ENCODE assay signal across 12 cellular contexts in genomic region chr11:128685383-128686044, GRCh38. TPM values are rescaled to one million over a fixed set of nuclear protein-coding genes. Genes with fewer than 3 reads are reported as not detected.
DNase-seq lines count a peak whose midpoint lies in the region; ATAC-seq and TF ChIP-seq lines count a peak whose summit lies in the region.
"Had no signal": no experiment of that assay in that cellular context is flagged by ENCODE, and none has a peak within 500 bp of the region (broad histone marks: within the 10 kb centered on the region; RNA-seq: fewer than 3 reads in every experiment).

No MANE protein-coding gene starts in this region.

- DNase-seq in activated CD4-positive, alpha-beta T cell treated with anti-CD3 and anti-CD28 coated beads, Interleukin-2, amount 10 ng/mL, durations not matched to agents 24 days and 14 days: no peak
- no peak for DNase-seq in activated CD4-positive, alpha-beta T cell treated with anti-CD3 and anti-CD28 coated beads for 48 hours
- no peak for DNase-seq in GM13976 (ENCODE audit: low spot score)
- DNase-seq in activated CD8-positive, alpha-beta memory T cell treated with anti-CD3 and anti-CD28 coated beads, Interleukin-2, amount 10 ng/mL, durations not matched to agents 7 days and 5 days: no peak
- DNase-seq: activated CD8-positive, alpha-beta memory T cell treated with anti-CD3 and anti-CD28 coated beads, Interleukin-2, amount 50 U/mL, for 4 hours; ovary; SJCRH30 had no signal

- peak overlapping the region; percentile 77 for H3K4me3 Mint-ChIP-seq in activated CD4-positive, alpha-beta T cell treated with anti-CD3 and anti-CD28 coated beads, Interleukin-2, amount 10 ng/mL, durations not matched to agents 24 days and 14 days
- H3K4me3 Mint-ChIP-seq in activated T-helper 17 cell treated with anti-CD3 and anti-CD28 coated beads, Interleukin-2, amount 50 U/mL, for 72 hours: peak overlapping the region; percentile 75
- H3K4me3 Mint-ChIP-seq in stimulated activated memory B cell treated with anti-CD40 and anti-IgM and Interleukin-4, amounts not matched to agents 10 μg/mL and 1 μg/mL and 100 μg/mL, for 72 hours: peak overlapping the region; percentile 69
- H3K4me3 Mint-ChIP-seq in activated CD8-positive, alpha-beta memory T cell treated with anti-CD3 and anti-CD28 coated beads, Interleukin-2, amount 10 ng/mL, durations not matched to agents 7 days and 5 days: no peak overlapping the region

- peaks cover 46% of the 10 kb centered on the region for H3K4me1 Mint-ChIP-seq in activated CD4-positive, alpha-beta T cell treated with anti-CD3 and anti-CD28 coated beads, Interleukin-2, amount 10 ng/mL, durations not matched to agents 24 days and 14 days
- peaks cover 30% of the 10 kb centered on the region for H3K4me1 Mint-ChIP-seq in activated T-helper 17 cell treated with anti-CD3 and anti-CD28 coated beads, Interleukin-2, amount 50 U/mL, for 72 hours
- H3K4me1 Mint-ChIP-seq in stimulated activated memory B cell treated with anti-CD40 and anti-IgM and Interleukin-4, amounts not matched to agents 10 μg/mL and 1 μg/mL and 100 μg/mL, for 72 hours: peaks cover 33% of the 10 kb centered on the region
- peaks cover 37% of the 10 kb centered on the region for H3K4me1 Mint-ChIP-seq in activated CD8-positive, alpha-beta memory T cell treated with anti-CD3 and anti-CD28 coated beads, Interleukin-2, amount 10 ng/mL, durations not matched to agents 7 days and 5 days

- H3K4me1 ChIP-seq in iPS-18a (ENCODE audit: control insufficient read depth, low read depth, low read length): peaks cover 22% of the 10 kb centered on the region
- H3K4me1 ChIP-seq: SJCRH30 had no signal

- H3K27me3 ChIP-seq in iPS-18a (ENCODE audit: control insufficient read depth, insufficient read depth, low read length): peaks cover 100% of the 10 kb centered on the region
- H3K27me3 ChIP-seq: ovary, SJCRH30 had no signal

- in situ Hi-C loops in GM13976 (cut with MboI; ENCODE audit: low sequenced_read_pairs, unreplicated experiment): no loop called here

- no peak for TF ChIP-seq CTCF in GM13976 (IDR thresholded peaks at IDR 0.05; ENCODE audit: borderline replicate concordance, control extremely low read depth, extremely low read depth, insufficient read depth, missing control alignments)

- H3K4me3 ChIP-seq in iPS-18a (ENCODE audit: low read length): peak overlapping the region; percentile 51
- H3K4me3 ChIP-seq: ovary, SJCRH30 had no signal

- CTCF ChIA-PET in activated CD8-positive, alpha-beta memory T cell treated with anti-CD3 and anti-CD28 coated beads, Interleukin-2, amount 10 ng/mL, durations not matched to agents 7 days and 5 days (lab: Charles Lee): interaction anchor here (0.6 to 3.7 kb wide), 6 partner anchors 19 to 527 kb away, joined by 3 to 14 read pairs (median 3); no protein-coding TSS in a partner anchor

- ATAC-seq in activated T-helper 17 cell treated with anti-CD3 and anti-CD28 coated beads, Interleukin-2, amount 50 U/mL, for 72 hours (replicated peaks): no peak
- no peak for ATAC-seq in stimulated activated memory B cell treated with anti-CD40 and anti-IgM and Interleukin-4, amounts not matched to agents 10 μg/mL and 1 μg/mL and 100 μg/mL, for 72 hours
- ATAC-seq in HG03045 (IDR thresholded peaks at IDR 0.05; ENCODE audit: unreplicated experiment): no peak
- no peak for ATAC-seq in activated CD8-positive, alpha-beta memory T cell treated with anti-CD3 and anti-CD28 coated beads, Interleukin-2, amount 10 ng/mL, durations not matched to agents 7 days and 5 days

- H3K36me3 ChIP-seq in iPS-18a (ENCODE audit: control insufficient read depth, low read depth, low read length): no peaks in the 10 kb centered on the region
- H3K36me3 ChIP-seq: ovary, SJCRH30 had no signal

- intact Hi-C loops in activated CD4-positive, alpha-beta T cell treated with anti-CD3 and anti-CD28 coated beads, Interleukin-2, amount 10 ng/mL, durations not matched to agents 24 days and 14 days (cut with micrococcal nuclease): no loop called here

- H3K27ac Mint-ChIP-seq in activated CD4-positive, alpha-beta T cell treated with anti-CD3 and anti-CD28 coated beads, Interleukin-2, amount 10 ng/mL, durations not matched to agents 24 days and 14 days: no peak overlapping the region
- H3K27ac Mint-ChIP-seq in activated T-helper 17 cell treated with anti-CD3 and anti-CD28 coated beads, Interleukin-2, amount 50 U/mL, for 72 hours: no peak overlapping the region
- H3K27ac Mint-ChIP-seq in stimulated activated memory B cell treated with anti-CD40 and anti-IgM and Interleukin-4, amounts not matched to agents 10 μg/mL and 1 μg/mL and 100 μg/mL, for 72 hours: peak overlapping the region; percentile 70
- no peak overlapping the region for H3K27ac Mint-ChIP-seq in activated CD8-positive, alpha-beta memory T cell treated with anti-CD3 and anti-CD28 coated beads, Interleukin-2, amount 10 ng/mL, durations not matched to agents 7 days and 5 days

- no peak overlapping the region for H3K27ac ChIP-seq in iPS-18a (ENCODE audit: low read length)
- H3K27ac ChIP-seq: KMS-11, ovary, SJCRH30 had no signal

- no peak overlapping the region for H3K9ac ChIP-seq in iPS-18a (ENCODE audit: low read length)
- H3K9ac ChIP-seq: KMS-11 had no signal

- H3K9me3 Mint-ChIP-seq in activated CD4-positive, alpha-beta T cell treated with anti-CD3 and anti-CD28 coated beads, Interleukin-2, amount 10 ng/mL, durations not matched to agents 24 days and 14 days: no peaks in the 10 kb centered on the region
- no peaks in the 10 kb centered on the region for H3K9me3 Mint-ChIP-seq in activated T-helper 17 cell treated with anti-CD3 and anti-CD28 coated beads, Interleukin-2, amount 50 U/mL, for 72 hours
- H3K9me3 Mint-ChIP-seq in stimulated activated memory B cell treated with anti-CD40 and anti-IgM and Interleukin-4, amounts not matched to agents 10 μg/mL and 1 μg/mL and 100 μg/mL, for 72 hours: no peaks in the 10 kb centered on the region
- no peaks in the 10 kb centered on the region for H3K9me3 Mint-ChIP-seq in activated CD8-positive, alpha-beta memory T cell treated with anti-CD3 and anti-CD28 coated beads, Interleukin-2, amount 10 ng/mL, durations not matched to agents 7 days and 5 days (ENCODE audit: low read depth)

- H3K9me3 ChIP-seq in iPS-18a (ENCODE audit: control insufficient read depth, low read depth, low read length): peaks cover 5% of the 10 kb centered on the region
- H3K9me3 ChIP-seq: ovary, SJCRH30 had no signal

- H3K36me3 Mint-ChIP-seq in activated CD4-positive, alpha-beta T cell treated with anti-CD3 and anti-CD28 coated beads, Interleukin-2, amount 10 ng/mL, durations not matched to agents 24 days and 14 days (ENCODE audit: low read depth): no peaks in the 10 kb centered on the region
- H3K36me3 Mint-ChIP-seq in activated T-helper 17 cell treated with anti-CD3 and anti-CD28 coated beads, Interleukin-2, amount 50 U/mL, for 72 hours (ENCODE audit: low read depth): no peaks in the 10 kb centered on the region
- no peaks in the 10 kb centered on the region for H3K36me3 Mint-ChIP-seq in stimulated activated memory B cell treated with anti-CD40 and anti-IgM and Interleukin-4, amounts not matched to agents 10 μg/mL and 1 μg/mL and 100 μg/mL, for 72 hours
- no peaks in the 10 kb centered on the region for H3K36me3 Mint-ChIP-seq in activated CD8-positive, alpha-beta memory T cell treated with anti-CD3 and anti-CD28 coated beads, Interleukin-2, amount 10 ng/mL, durations not matched to agents 7 days and 5 days

- peaks cover 78% of the 10 kb centered on the region for H3K27me3 Mint-ChIP-seq in activated CD4-positive, alpha-beta T cell treated with anti-CD3 and anti-CD28 coated beads, Interleukin-2, amount 10 ng/mL, durations not matched to agents 24 days and 14 days
- H3K27me3 Mint-ChIP-seq in activated T-helper 17 cell treated with anti-CD3 and anti-CD28 coated beads, Interleukin-2, amount 50 U/mL, for 72 hours: peaks cover 28% of the 10 kb centered on the region
- peaks cover 40% of the 10 kb centered on the region for H3K27me3 Mint-ChIP-seq in stimulated activated memory B cell treated with anti-CD40 and anti-IgM and Interleukin-4, amounts not matched to agents 10 μg/mL and 1 μg/mL and 100 μg/mL, for 72 hours
- peaks cover 66% of the 10 kb centered on the region for H3K27me3 Mint-ChIP-seq in activated CD8-positive, alpha-beta memory T cell treated with anti-CD3 and anti-CD28 coated beads, Interleukin-2, amount 10 ng/mL, durations not matched to agents 7 days and 5 days

RNA-seq across cellular contexts. Expression of gene FLI1, which starts 8.4 kb away (rescaled TPM):
- 35.3 and 36.5 TPM in 2 replicates for total RNA-seq in activated CD4-positive, alpha-beta T cell treated with anti-CD3 and anti-CD28 coated beads, Interleukin-2, amount 10 ng/mL, durations not matched to agents 24 days and 14 days
- 10 to 100 TPM; 55.6 to 73.4 TPM for total RNA-seq in activated T-helper 17 cell treated with anti-CD3 and anti-CD28 coated beads, Interleukin-2, amount 50 U/mL, for 72 hours
- 100 to 1,000 TPM in 1 of 2 experiments, 10 to 100 TPM in 1; 85.0 to 105 TPM for total RNA-seq in activated CD8-positive, alpha-beta memory T cell treated with anti-CD3 and anti-CD28 coated beads, Interleukin-2, amount 10 ng/mL, durations not matched to agents 7 days and 5 days
